In the genomic region with DNA sequence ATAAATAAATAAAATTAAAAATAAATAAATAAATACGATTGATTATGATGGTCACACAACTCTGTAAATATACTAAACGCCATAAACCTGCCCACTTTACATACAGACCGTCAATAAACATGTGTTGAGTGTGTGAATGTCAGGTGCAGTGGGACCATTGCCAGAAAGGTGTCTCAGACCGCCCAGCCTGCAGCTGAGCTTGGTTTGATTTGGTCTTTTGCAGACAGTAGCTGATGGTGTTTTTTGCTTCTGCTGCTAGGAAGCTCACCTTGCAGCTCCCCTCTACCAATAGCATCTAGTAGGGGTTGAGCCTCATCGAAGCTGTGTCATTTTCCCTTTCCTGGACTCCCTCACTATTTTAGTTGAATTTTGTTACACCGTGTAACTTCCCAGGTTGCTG, we compare ENCODE assay signal across 28 cellular contexts. TPM values are rescaled to one million over a fixed set of nuclear protein-coding genes. Genes with fewer than 3 reads are reported as not detected.
A peak's percentile ranks its signal among the peaks of the same experiment; 100 is the strongest.
DNase-seq lines count a peak whose midpoint lies in the region; ATAC-seq and TF ChIP-seq lines count a peak whose summit lies in the region.
"Had no signal": no experiment of that assay in that cellular context is flagged by ENCODE, and none has a peak within 500 bp of the region (broad histone marks: within the 10 kb centered on the region; RNA-seq: fewer than 3 reads in every experiment).

No MANE protein-coding gene starts in this region.

- TF ChIP-seq CTCF in mammary epithelial cell (conservative IDR thresholded peaks at IDR 0.05 in 1 of 2, IDR thresholded peaks at IDR 0.05 in 1 of 2; ENCODE audit: extremely low read depth in 1 of 2, insufficient read depth in 1 of 2, low read depth in 1 of 2, low read length in 2 of 2) = no peak
- TF ChIP-seq CTCF in MCF 10A (IDR thresholded peaks at IDR 0.05; ENCODE audit: unreplicated experiment) = no peak
- TF ChIP-seq CTCF in transverse colon (IDR thresholded peaks at IDR 0.05) = no peak

- H3K9ac ChIP-seq in mammary epithelial cell (ENCODE audit: insufficient read depth, low read length) = no peak overlapping the region
- H3K9ac ChIP-seq: GM23248, SK-N-SH had no signal

- no peaks in the 10 kb centered on the region for H3K4me1 Mint-ChIP-seq in MCF 10A (ENCODE audit: insufficient read depth, unreplicated experiment)

- H3K36me3 ChIP-seq in mammary epithelial cell (ENCODE audit: insufficient read depth, low read length) (no peaks in the 10 kb centered on the region), transverse colon (no peaks in the 10 kb centered on the region)
- H3K36me3 ChIP-seq: BLaER1 treated with 17β-estradiol and CSF1 and Interleukin-3, amounts not matched to agents 10 nM and 100 nM; HAP-1; MG63; Peyer's patch had no signal

- H3K4me3 ChIP-seq in mammary epithelial cell (replicated peaks in 1 of 3; ENCODE audit: insufficient read depth in 1 of 3, low read depth in 2 of 3, low read length in 3 of 3) (no peak overlapping the region), transverse colon (no peak overlapping the region)
- H3K4me3 ChIP-seq: BLaER1 treated with 17β-estradiol and CSF1 and Interleukin-3, amounts not matched to agents 10 nM and 100 nM; GM23248; HAP-1; MG63; Peyer's patch had no signal

- POLR2A ChIA-PET in MCF 10A (lab: Yijun Ruan, JAX) = interaction anchor here (0.7 kb wide), 1 partner anchor 22 kb away, joined by 3 read pairs; no protein-coding TSS in a partner anchor

- dilution Hi-C loops in mammary epithelial cell (cut with HindIII; ENCODE audit: low sequenced_read_pairs) = no loop called here

- CTCF ChIA-PET in mammary epithelial cell (lab: Charles Lee; ENCODE audit: low non-redundant PET) (no interaction called here), MCF 10A (lab: Yijun Ruan, JAX) (interaction anchor here (0.5 to 2.1 kb wide), 4 partner anchors 15 to 84 kb away, joined by 3 to 6 read pairs (median 3); no protein-coding TSS in a partner anchor)

- H3K27ac ChIP-seq in mammary epithelial cell (ENCODE audit: insufficient read depth, low read depth, low read length) (no peak overlapping the region), transverse colon (no peak overlapping the region)
- H3K27ac ChIP-seq: BLaER1 treated with 17β-estradiol and CSF1 and Interleukin-3, amounts not matched to agents 10 nM and 100 nM; GM23248; Peyer's patch had no signal

- H3K4me3 Mint-ChIP-seq in MCF 10A (ENCODE audit: unreplicated experiment) = no peak overlapping the region
- H3K4me3 Mint-ChIP-seq: CD4-positive, alpha-beta T cell; HFFc6 had no signal

- no peaks in the 10 kb centered on the region for H3K27me3 ChIP-seq in mammary epithelial cell (ENCODE audit: insufficient read depth, low read length)
- peaks cover 2% of the 10 kb centered on the region for H3K27me3 ChIP-seq in transverse colon
- H3K27me3 ChIP-seq: BLaER1 treated with 17β-estradiol and CSF1 and Interleukin-3, amounts not matched to agents 10 nM and 100 nM; Peyer's patch had no signal

- no peaks in the 10 kb centered on the region for H4K20me1 ChIP-seq in mammary epithelial cell (ENCODE audit: insufficient read depth, low read length)

- BruUV-seq in mammary epithelial cell (replicated peaks; lab: Mats Ljungman, UMichigan) (no TSS peak), MCF 10A (replicated peaks; lab: Mats Ljungman, UMichigan) (no TSS peak)

- H3K27ac Mint-ChIP-seq in MCF 10A (ENCODE audit: low read depth, unreplicated experiment) = no peak overlapping the region
- H3K27ac Mint-ChIP-seq: CD4-positive, alpha-beta T cell; HFFc6 had no signal

- H3K36me3 Mint-ChIP-seq in MCF 10A (ENCODE audit: insufficient read depth, unreplicated experiment) = no peaks in the 10 kb centered on the region

- H3K9me3 ChIP-seq in mammary epithelial cell (replicated peaks; ENCODE audit: insufficient read depth, low read length) (peaks cover 10% of the 10 kb centered on the region), transverse colon (no peaks in the 10 kb centered on the region)
- H3K9me3 ChIP-seq: HAP-1, Peyer's patch, SK-N-SH had no signal

- TF ChIP-seq EP300 in transverse colon (IDR thresholded peaks at IDR 0.05; ENCODE audit: low read depth) = no peak

- H3K9me3 Mint-ChIP-seq in MCF 10A (ENCODE audit: unreplicated experiment) = no peaks in the 10 kb centered on the region
- H3K9me3 Mint-ChIP-seq: CD4-positive, alpha-beta T cell had no signal

- H2AFZ ChIP-seq in mammary epithelial cell (ENCODE audit: low read depth, low read length) = peak overlapping the region; percentile 35
- H2AFZ ChIP-seq: GM23248 had no signal

- no peaks in the 10 kb centered on the region for H3K79me2 ChIP-seq in mammary epithelial cell (ENCODE audit: insufficient read depth, low read length)

- 59% methylated on average over 6 of the region's 6 CpGs for WGBS in mammary epithelial cell (ENCODE audit: low coverage, missing lambda C conversion rate)
- 47% methylated on average over 6 of the region's 6 CpGs for WGBS in transverse colon (ENCODE audit: low coverage in 1 of 2), 2 donors

- H3K27me3 Mint-ChIP-seq in MCF 10A (ENCODE audit: insufficient read depth, unreplicated experiment) = no peaks in the 10 kb centered on the region

- H3K4me2 ChIP-seq in mammary epithelial cell (ENCODE audit: insufficient read depth, low read depth, low read length) = no peak overlapping the region
- H3K4me2 ChIP-seq: SK-N-SH had no signal

- intact Hi-C loops in mammary epithelial cell (cut with micrococcal nuclease) (no loop called here), MCF 10A (cut with micrococcal nuclease) (no loop called here), left colon (cut with DNase I, micrococcal nuclease) (no loop called here), Right ventricle myocardium inferior (cut with DNase I) (no loop called here), transverse colon (cut with DNase I; ENCODE audit: low total_unique reads) (no loop called here)

- ATAC-seq in left colon (peak; percentile 44), Right ventricle myocardium inferior (no peak)

- DNase-seq in mammary epithelial cell (no peak), MCF 10A (ENCODE audit: unreplicated experiment) (no peak), NCI-H774 (lab: John Stamatoyannopoulos, UW) (peak; percentile 10), left colon (no peak), Right ventricle myocardium inferior (ENCODE audit: missing footprints) (no peak), transverse colon (no peak), retina (no peak)
- DNase-seq: CD4-positive, alpha-beta T cell; COR-L47; DMS53; GM23248; HFFc6; KBM-7; MG63; NCI-H1105 treated with DMSO at 0.1 percent for 48 hours; NCI-H146; NCI-H1930; NCI-H2171; NCI-H446; NCI-H524 treated with DMSO at 0.1 percent for 48 hours; OCI-M1; Peyer's patch; SK-N-SH; SW 1271 had no signal

- in situ Hi-C loops in mammary epithelial cell (cut with MboI; ENCODE audit: low sequenced_read_pairs in 2 of 2) (no loop called here), transverse colon (cut with MboI; ENCODE audit: low pct_ligation_motif_present in 1 of 4, low pct_unique_long_range_greater_than_20kb in 1 of 4, low sequenced_read_pairs in 3 of 4) (no loop called here)

- TF ChIP-seq POLR2A in transverse colon (IDR thresholded peaks at IDR 0.05) = no peak

- H3K4me1 ChIP-seq in mammary epithelial cell (ENCODE audit: insufficient read depth, low read length) (peaks cover 5% of the 10 kb centered on the region), transverse colon (no peaks in the 10 kb centered on the region)
- H3K4me1 ChIP-seq: HAP-1, Peyer's patch had no signal

RNA-seq across cellular contexts. Expression of a gene that starts 23.5 kb away (rescaled TPM):
- total RNA-seq in mammary epithelial cell (10 to 100 TPM in 1 of 2 donors, 1 to 10 TPM in 1; 8.0 to 29.8 TPM), MCF 10A (2022) (28.0 and 42.1 TPM in 2 replicates), left colon (10 to 100 TPM; 17.1 to 19.6 TPM), Right ventricle myocardium inferior (26.2 TPM), transverse colon (10 to 100 TPM in 2 of 4 donors, 1 to 10 TPM in 2; 8.6 to 18.0 (median 10.5) TPM)
- polyA plus RNA-seq in mammary epithelial cell = 7.2 TPM
- polyA minus RNA-seq in mammary epithelial cell = 4.4 TPM

RNA-seq across cellular contexts. Expression of a gene that starts 33.4 kb away (rescaled TPM):
- total RNA-seq in mammary epithelial cell (10 to 100 TPM; 34.2 to 64.8 TPM), MCF 10A (2022) (61.3 and 62.9 TPM in 2 replicates), left colon (10 to 100 TPM; 71.9 to 84.6 TPM), Right ventricle myocardium inferior (32.2 TPM), transverse colon (100 to 1,000 TPM in 1 of 4 donors, 10 to 100 TPM in 3; 49.1 to 127 (median 79.5) TPM)
- polyA plus RNA-seq in mammary epithelial cell = 8.2 TPM
- polyA minus RNA-seq in mammary epithelial cell = 27.9 TPM

RNA-seq across cellular contexts. Expression of a gene that starts 35.1 kb away (rescaled TPM):
- total RNA-seq in mammary epithelial cell = under 1 TPM in 1 of 2 donors, not detected in 1; 0.17 TPM
- not detected for polyA plus RNA-seq in mammary epithelial cell
- polyA minus RNA-seq in mammary epithelial cell = not detected
- not detected in 2 replicates for total RNA-seq in MCF 10A (2022)
- under 1 TPM in 1 of 2 donors, not detected in 1; 0.11 TPM for total RNA-seq in left colon
- 0.05 TPM for total RNA-seq in Right ventricle myocardium inferior
- not detected for total RNA-seq in transverse colon
- total RNA-seq: A172, Daoy, GM23248, HFFc6, Peyer's patch had no signal
- polyA plus RNA-seq: GM23248 had no signal

RNA-seq across cellular contexts. Expression of a gene that starts 52.6 kb away (rescaled TPM):
- total RNA-seq in mammary epithelial cell (10 to 100 TPM; 63.3 to 81.8 TPM), MCF 10A (2022) (6.0 and 8.0 TPM in 2 replicates), left colon (10 to 100 TPM; 17.1 to 26.8 TPM), Right ventricle myocardium inferior (46.3 TPM), transverse colon (10 to 100 TPM in 3 of 4 donors, 1 to 10 TPM in 1; 8.8 to 29.5 (median 19.0) TPM)
- 56.7 TPM for polyA plus RNA-seq in mammary epithelial cell
- 82.2 TPM for polyA minus RNA-seq in mammary epithelial cell
